In the genomic region with DNA sequence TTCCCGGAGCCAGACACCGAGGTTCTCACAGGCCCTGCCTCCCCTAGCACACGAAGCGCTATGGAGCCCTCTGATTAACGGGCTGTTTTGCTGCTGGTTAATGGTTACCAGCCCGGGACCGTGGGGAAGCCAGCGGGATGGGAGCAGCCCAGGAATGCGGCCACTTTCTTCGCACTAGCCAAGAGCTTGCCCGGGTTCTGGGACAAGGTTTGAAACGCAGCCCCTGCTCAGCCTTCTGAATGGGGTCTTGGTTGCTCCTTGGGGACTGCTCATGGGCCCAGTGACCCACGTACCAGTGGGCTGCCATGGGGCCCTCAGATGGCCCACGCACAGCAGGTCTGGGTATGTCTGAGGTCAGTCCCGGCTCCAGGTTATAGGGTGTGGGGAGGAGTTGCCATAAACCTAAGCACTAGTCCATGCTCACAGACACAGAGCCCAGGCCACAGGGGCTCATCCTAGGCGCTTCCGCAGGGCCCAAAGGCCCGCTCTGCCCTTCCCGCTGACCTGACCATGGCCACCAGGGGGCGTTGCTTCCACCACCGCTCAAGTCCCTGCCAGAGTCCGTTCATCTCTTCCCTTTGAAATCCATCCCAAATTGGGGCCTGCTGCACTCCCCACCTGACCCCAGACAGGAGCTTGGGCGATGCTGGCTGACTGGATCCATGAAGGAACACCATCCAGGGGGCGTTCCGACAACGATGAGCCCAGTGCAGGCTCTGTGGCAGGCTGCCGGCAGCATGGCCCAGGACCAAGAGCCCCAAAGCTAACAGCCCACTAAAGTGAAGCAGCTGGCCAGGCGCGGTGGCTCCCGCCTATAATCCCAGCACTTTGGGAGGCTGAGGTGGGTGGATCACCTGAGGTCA, we compare ENCODE assay signal across 8 cellular contexts. TPM values are rescaled to one million over a fixed set of nuclear protein-coding genes. Genes with fewer than 3 reads are reported as not detected.
A peak's percentile ranks its signal among the peaks of the same experiment; 100 is the strongest.
DNase-seq lines count a peak whose midpoint lies in the region; ATAC-seq, FAIRE-seq and TF ChIP-seq lines count a peak whose summit lies in the region.

No MANE protein-coding gene starts in this region.

- intact Hi-C loops in OCI-LY7 (cut with micrococcal nuclease; ENCODE audit: unreplicated experiment): loop anchor here (1.0 to 5.0 kb wide), 2 partner anchors 118 to 206 kb away; a partner anchor contains a TSS

- no peaks in the 10 kb centered on the region for H3K4me1 ChIP-seq in OCI-LY7 (ENCODE audit: insufficient read depth, low read length, poor library complexity, severe bottlenecking)
- peaks cover 18% of the 10 kb centered on the region for H3K4me1 ChIP-seq in osteoblast (ENCODE audit: insufficient read depth, low read length)

- H3K79me2 ChIP-seq in OCI-LY7 (ENCODE audit: insufficient read depth, low read depth, low read length) (no peaks in the 10 kb centered on the region), osteoblast (ENCODE audit: insufficient read depth, low read length) (peaks cover 87% of the 10 kb centered on the region)

- TF ChIP-seq CTCF in OCI-LY7 (conservative IDR thresholded peaks at IDR 0.05; ENCODE audit: low read length) (peak; percentile 81), fibroblast of the aortic adventitia (IDR thresholded peaks at IDR 0.05; ENCODE audit: insufficient read depth, low read length) (peak; percentile 81), osteoblast (IDR thresholded peaks at IDR 0.05; ENCODE audit: extremely low read depth, low read depth, low read length) (peak; percentile 85)

- peak; percentile 29 for DNase-seq in NCI-H748 (lab: John Stamatoyannopoulos, UW; ENCODE audit: unreplicated experiment)
- DNase-seq in NCI-H748 treated with DMSO at 0.1 percent for 48 hours (lab: John Stamatoyannopoulos, UW): no peak
- peak; percentile 45 for DNase-seq in OCI-LY7 (ENCODE audit: low spot score)
- peak; percentile 64 to 73 for DNase-seq in activated T-cell treated with anti-CD3 and anti-CD28 coated beads, Interleukin-2, amount 50 U/mL, for 72 hours
- DNase-seq in fibroblast of the aortic adventitia (ENCODE audit: low read depth): peak; percentile 77
- DNase-seq in osteoblast (ENCODE audit: insufficient read length, low spot score, missing footprints): peak; percentile 96
- DNase-seq in urothelium cell line (ENCODE audit: low spot score): peak; percentile 50

- POLR2A ChIA-PET in OCI-LY7 (lab: Charles Lee): no interaction called here

- no peaks in the 10 kb centered on the region for H3K9me3 Mint-ChIP-seq in activated T-cell treated with anti-CD3 and anti-CD28 coated beads, Interleukin-2, amount 50 U/mL, for 72 hours

- H3K4me3 ChIP-seq in OCI-LY7 (ENCODE audit: low read depth, low read length, poor library complexity, severe bottlenecking): no peak overlapping the region
- H3K4me3 ChIP-seq in fibroblast of the aortic adventitia (ENCODE audit: low read depth, low read length): no peak overlapping the region
- no peak overlapping the region for H3K4me3 ChIP-seq in osteoblast (ENCODE audit: insufficient read depth, low read length)

- no peaks in the 10 kb centered on the region for H3K9me2 ChIP-seq in OCI-LY7 (ENCODE audit: insufficient read depth, low read length)

- peaks cover 17% of the 10 kb centered on the region for H3K4me1 Mint-ChIP-seq in activated T-cell treated with anti-CD3 and anti-CD28 coated beads, Interleukin-2, amount 50 U/mL, for 72 hours (ENCODE audit: low read depth)

- peak; percentile 62 to 64 for ATAC-seq in activated T-cell treated with anti-CD3 and anti-CD28 coated beads, Interleukin-2, amount 50 U/mL, for 72 hours (replicated peaks in 1 of 2)
- no peak for ATAC-seq in HG03378 (IDR thresholded peaks at IDR 0.05; ENCODE audit: unreplicated experiment)

- no peaks in the 10 kb centered on the region for H3K27me3 ChIP-seq in osteoblast (ENCODE audit: insufficient read depth, low read length)

- H3K9me3 ChIP-seq in OCI-LY7 (ENCODE audit: low read length) (no peaks in the 10 kb centered on the region), osteoblast (ENCODE audit: low read depth, low read length) (no peaks in the 10 kb centered on the region)

- no TSS peak for BruUV-seq in OCI-LY7 (replicated peaks; lab: Mats Ljungman, UMichigan)

- H2AFZ ChIP-seq in OCI-LY7 (ENCODE audit: low read length): no peak overlapping the region
- H2AFZ ChIP-seq in osteoblast (ENCODE audit: low read length): no peak overlapping the region

- CTCF ChIA-PET in OCI-LY7 (lab: Charles Lee; ENCODE audit: unreplicated experiment): interaction anchor here (0.6 kb wide), 1 partner anchor 32 kb away, joined by 7 read pairs; no protein-coding TSS in a partner anchor

- peaks cover 11% of the 10 kb centered on the region; the same call in 1 of the 2 replicates for H3K36me3 ChIP-seq in OCI-LY7 (ENCODE audit: insufficient read depth, low read length)
- peaks cover 20% of the 10 kb centered on the region for H3K36me3 ChIP-seq in osteoblast (ENCODE audit: insufficient read depth, low read length)

- no peak overlapping the region for H3K4me2 ChIP-seq in OCI-LY7 (ENCODE audit: low read length)
- no peak overlapping the region for H3K4me2 ChIP-seq in osteoblast (ENCODE audit: insufficient read depth, low read length)

- H4K20me1 ChIP-seq in OCI-LY7 (ENCODE audit: insufficient read depth, low read length): no peaks in the 10 kb centered on the region
- H4K20me1 ChIP-seq in osteoblast (ENCODE audit: insufficient read depth, low read length): peaks cover 79% of the 10 kb centered on the region

- H3K36me3 Mint-ChIP-seq in activated T-cell treated with anti-CD3 and anti-CD28 coated beads, Interleukin-2, amount 50 U/mL, for 72 hours (ENCODE audit: insufficient read depth in 2 of 2): no peaks in the 10 kb centered on the region

- H3K27ac Mint-ChIP-seq in activated T-cell treated with anti-CD3 and anti-CD28 coated beads, Interleukin-2, amount 50 U/mL, for 72 hours: no peak overlapping the region

- FAIRE-seq in urothelium cell line (lab: Jason Lieb, UNC): no peak

- no peaks in the 10 kb centered on the region for H3K27me3 Mint-ChIP-seq in activated T-cell treated with anti-CD3 and anti-CD28 coated beads, Interleukin-2, amount 50 U/mL, for 72 hours (ENCODE audit: low read depth)

- no peak overlapping the region for H3K4me3 Mint-ChIP-seq in activated T-cell treated with anti-CD3 and anti-CD28 coated beads, Interleukin-2, amount 50 U/mL, for 72 hours

- H3K27ac ChIP-seq in OCI-LY7 (ENCODE audit: low read depth, low read length, poor library complexity, severe bottlenecking): no peak overlapping the region
- H3K27ac ChIP-seq in osteoblast (ENCODE audit: low read depth, low read length): no peak overlapping the region

RNA-seq across cellular contexts. Expression of a gene that starts 31.5 kb away (rescaled TPM):
- total RNA-seq in OCI-LY7 (2014; rRNA removed; shearing (Covaris generic)): 0.72 and 1.8 TPM in 2 replicates
- total RNA-seq in OCI-LY7 (2022): 8.9 and 10.9 TPM in 2 replicates
- total RNA-seq in activated T-cell treated with anti-CD3 and anti-CD28 coated beads, Interleukin-2, amount 50 U/mL, for 72 hours: 10 to 100 TPM; 20.5 to 24.8 TPM
- 6.3 and 42.1 TPM in 2 replicates for total RNA-seq in fibroblast of the aortic adventitia (ENCODE audit: low replicate concordance)
- total RNA-seq in osteoblast: 7.7 and 8.0 TPM in 2 replicates

RNA-seq across cellular contexts. Expression of a gene that starts 50.3 kb away (rescaled TPM):
- total RNA-seq in OCI-LY7 (2014; rRNA removed; shearing (Covaris generic)): 54.8 and 92.9 TPM in 2 replicates
- total RNA-seq in OCI-LY7 (2022) (97.5 and 117 TPM in 2 replicates), fibroblast of the aortic adventitia (ENCODE audit: low replicate concordance) (66.7 and 76.4 TPM in 2 replicates), osteoblast (77.8 and 90.8 TPM in 2 replicates)
- 10 to 100 TPM; 46.8 to 48.1 TPM for total RNA-seq in activated T-cell treated with anti-CD3 and anti-CD28 coated beads, Interleukin-2, amount 50 U/mL, for 72 hours

RNA-seq across cellular contexts. Expression of a gene that starts 52.4 kb away (rescaled TPM):
- 14.4 and 18.7 TPM in 2 replicates for total RNA-seq in OCI-LY7 (2014; rRNA removed; shearing (Covaris generic))
- 24.6 and 26.5 TPM in 2 replicates for total RNA-seq in OCI-LY7 (2022)
- total RNA-seq in activated T-cell treated with anti-CD3 and anti-CD28 coated beads, Interleukin-2, amount 50 U/mL, for 72 hours: 10 to 100 TPM; 25.9 to 32.3 TPM
- total RNA-seq in fibroblast of the aortic adventitia (ENCODE audit: low replicate concordance): 6.5 and 10.9 TPM in 2 replicates
- total RNA-seq in osteoblast: 17.1 and 18.5 TPM in 2 replicates
